Comparison of ENCODE assay signal across 8 cellular contexts in genomic region chr17:27559996-27560481, GRCh38.
DNase-seq lines count a peak whose midpoint lies in the region; ATAC-seq and TF ChIP-seq lines count a peak whose summit lies in the region.

No MANE protein-coding gene starts in this region.

- H3K9ac ChIP-seq in BLaER1, result no peak overlapping the region

- H3K4me2 ChIP-seq in BLaER1, result peak overlapping the region; percentile 46

- WGBS in esophagus, 2 donors, result 19 to 26% methylated on average over 11 of the region's 11 CpGs

- H3K36me3 ChIP-seq in BLaER1, result peaks cover 4% of the 10 kb centered on the region; the same call in 1 of the 2 replicates
- peaks cover 4 to 9% of the 10 kb centered on the region in 2 donors for H3K36me3 ChIP-seq in esophagus (ENCODE audit: control insufficient read depth in 2 of 2, insufficient read depth in 2 of 2, low read length in 1 of 2)
- no peaks in the 10 kb centered on the region for H3K36me3 ChIP-seq in neutrophil

- H3K4me3 ChIP-seq in BLaER1, result no peak overlapping the region
- H3K4me3 ChIP-seq in esophagus (ENCODE audit: low read depth in 1 of 2, low read length in 2 of 2), result no peak overlapping the region
- no peak overlapping the region for H3K4me3 ChIP-seq in neutrophil (ENCODE audit: low read depth in 1 of 2, low read length in 1 of 2)

- DNase-seq in NCI-H2227 (lab: John Stamatoyannopoulos, UW; ENCODE audit: unreplicated experiment), result peak; percentile 49
- no peak for DNase-seq in KG1 (lab: John Stamatoyannopoulos, UW)
- DNase-seq in 8988T, result no peak

- ATAC-seq in GM18519 (IDR thresholded peaks at IDR 0.05; ENCODE audit: low FRiP score, unreplicated experiment) (no peak), GM21390 (IDR thresholded peaks at IDR 0.05; ENCODE audit: unreplicated experiment) (no peak)

- H3K27me3 ChIP-seq in BLaER1 (no peaks in the 10 kb centered on the region), esophagus (ENCODE audit: control insufficient read depth in 1 of 2, insufficient read depth in 2 of 2, low read length in 2 of 2) (no peaks in the 10 kb centered on the region), neutrophil (no peaks in the 10 kb centered on the region)

- no peaks in the 10 kb centered on the region for H4K20me1 ChIP-seq in BLaER1

- H3K27ac ChIP-seq in BLaER1, result 0 out of 2 replicates have a peak overlapping the region, but pooled peaks have one; percentile 16
- H3K27ac ChIP-seq in esophagus (ENCODE audit: low read depth in 2 of 2, low read length in 1 of 2), result peak overlapping the region; percentile 52 to 65
- peak overlapping the region; percentile 55 for H3K27ac ChIP-seq in neutrophil

- H3K4me1 ChIP-seq in BLaER1 (peaks cover 58% of the 10 kb centered on the region), esophagus (ENCODE audit: control insufficient read depth in 2 of 2, insufficient read depth in 2 of 2, low read length in 1 of 2) (peaks cover 0 to 9% of the 10 kb centered on the region in 2 donors), neutrophil (ENCODE audit: control insufficient read depth in 1 of 2, insufficient read depth in 1 of 2, low read depth in 1 of 2, low read length in 1 of 2) (peaks cover 31 to 33% of the 10 kb centered on the region in 2 experiments)

- H3K9me3 ChIP-seq in BLaER1 (peaks cover 12% of the 10 kb centered on the region), esophagus (ENCODE audit: control insufficient read depth in 2 of 2, insufficient read depth in 1 of 2, low read depth in 1 of 2, low read length in 1 of 2) (no peaks in the 10 kb centered on the region), neutrophil (no peaks in the 10 kb centered on the region)

- no peak for TF ChIP-seq CTCF in neutrophil (IDR thresholded peaks at IDR 0.05)
